Comparison of ENCODE assay signal across 10 cellular contexts in the genomic region with DNA sequence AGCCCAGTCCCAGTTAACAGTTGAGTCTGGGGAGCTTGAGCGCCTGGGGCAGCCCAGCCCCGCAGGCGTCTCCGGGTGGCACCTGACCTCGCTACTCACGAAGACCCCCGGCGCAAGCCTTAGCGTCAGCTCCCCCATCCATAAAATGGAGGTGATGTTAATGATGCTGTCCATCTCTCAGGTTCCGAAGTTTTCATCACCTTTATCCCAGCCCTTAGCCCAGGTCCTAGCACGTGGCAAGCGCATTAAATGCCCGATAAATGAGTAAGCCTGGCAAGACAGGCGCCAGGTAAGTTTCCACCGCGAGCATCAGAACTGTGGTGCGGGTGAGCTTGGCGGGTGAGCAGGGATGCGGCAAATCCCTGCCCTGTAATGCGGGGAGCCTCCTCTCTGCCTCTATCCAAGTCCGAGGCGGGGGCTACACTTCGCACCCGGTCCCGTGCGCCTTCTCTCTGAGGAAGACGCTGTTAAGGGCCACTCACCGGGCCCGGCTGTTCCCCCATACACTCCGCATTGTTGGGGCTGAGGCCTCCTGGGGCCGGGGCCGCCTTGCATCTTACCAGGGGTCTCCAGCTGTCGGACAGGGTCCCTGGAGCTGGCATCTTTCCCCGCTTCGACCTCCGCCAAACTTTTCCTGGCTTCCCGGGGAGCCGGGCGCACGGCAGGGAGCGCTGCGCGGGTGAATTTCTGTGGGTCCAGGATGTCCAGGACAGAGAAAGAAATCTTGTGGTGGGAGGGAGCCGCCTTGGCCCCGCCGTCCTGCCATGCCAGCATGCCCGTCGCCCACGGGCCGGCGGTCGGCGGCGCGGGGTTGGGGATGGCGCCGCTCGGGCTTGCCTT. TPM values are rescaled to one million over a fixed set of nuclear protein-coding genes. Genes with fewer than 3 reads are reported as not detected.
DNase-seq lines count a peak whose midpoint lies in the region; ATAC-seq and TF ChIP-seq lines count a peak whose summit lies in the region.
"Had no signal": no experiment of that assay in that cellular context is flagged by ENCODE, and none has a peak within 500 bp of the region (broad histone marks: within the 10 kb centered on the region; RNA-seq: fewer than 3 reads in every experiment).

No MANE protein-coding gene starts in this region.

- intact Hi-C loops in posterior vena cava (cut with DNase I): loop anchor here in 1 of 2 donors (5.0 kb wide), 1 partner anchor 883 kb away; no protein-coding TSS in a partner anchor

- DNase-seq in GM03348 (ENCODE audit: low spot score) (peak; percentile 13), NCI-H69 (lab: John Stamatoyannopoulos, UW) (peak; percentile 28), epithelial cell of esophagus (ENCODE audit: low read depth) (peak; percentile 77), posterior vena cava (ENCODE audit: low spot score) (peak; percentile 70), SW480 (ENCODE audit: low spot score) (no peak), DMS79 (lab: John Stamatoyannopoulos, UW) (no peak), NCI-H1436 treated with DMSO at 0.1 percent for 48 hours (lab: John Stamatoyannopoulos, UW) (no peak)
- DNase-seq: activated CD4-positive, alpha-beta T cell treated with anti-CD3 and anti-CD28 coated beads, Interleukin-2, amount 10 ng/mL, durations not matched to agents 7 days and 5 days had no signal

- H3K4me3 ChIP-seq in epithelial cell of esophagus (ENCODE audit: low read length): peak overlapping the region; percentile 46
- H3K4me3 ChIP-seq: lung had no signal

- ATAC-seq in HG03139 (IDR thresholded peaks at IDR 0.05; ENCODE audit: unreplicated experiment): no peak

- TF ChIP-seq CTCF in epithelial cell of esophagus (IDR thresholded peaks at IDR 0.05; ENCODE audit: insufficient read depth, low read depth, low read length, missing control alignments): no peak

RNA-seq across cellular contexts. Expression of a gene that starts 0.4 kb away (rescaled TPM):
- total RNA-seq in posterior vena cava: not detected
- total RNA-seq: activated CD4-positive, alpha-beta T cell treated with anti-CD3 and anti-CD28 coated beads, Interleukin-2, amount 10 ng/mL, durations not matched to agents 7 days and 5 days had no signal

RNA-seq across cellular contexts. Expression of a gene that starts 12.2 kb away (rescaled TPM):
- total RNA-seq in posterior vena cava: 10 to 100 TPM; 11.9 to 13.0 TPM

RNA-seq across cellular contexts. Expression of a gene that starts 30.7 kb away (rescaled TPM):
- 100 to 1,000 TPM in 1 of 2 donors, 10 to 100 TPM in 1; 89.5 to 113 TPM for total RNA-seq in posterior vena cava

Comparison
In these comparisons a context has a peak if more than half of its experiments do, and no peak if none do; other contexts are left out.
1. DNase-seq: peak in GM03348 (single experiment), NCI-H69 (single experiment), epithelial cell of esophagus (single experiment) and posterior vena cava (single experiment); none in SW480 (single experiment), DMS79 (single experiment) and NCI-H1436 treated with DMSO at 0.1 percent for 48 hours (single experiment).